ENCODE assay signal across 1 cellular context in genomic region chr18:68714707-68715496, GRCh38.
TF ChIP-seq lines count a peak whose summit lies in the region.

TMX3 (minus strand) TSS chr18:68715108; CDS start chr18:68714981, 127 bp downstream.

TF ChIP-seq in WTC11, 78 proteins besides CTCF, POLR2A, EP300 and RAD21 (continued from another document):
- TF ChIP-seq ATF6 (CRISPR knock-in tag; IDR thresholded peaks at IDR 0.05) (no peak), NFATC4 (CRISPR knock-in tag; IDR thresholded peaks at IDR 0.05) (no peak), AFF4 (CRISPR knock-in tag; IDR thresholded peaks at IDR 0.05; ENCODE audit: borderline replicate concordance) (peak; percentile 98), ATF3 (CRISPR knock-in tag; conservative IDR thresholded peaks at IDR 0.05) (no peak), E2F4 (CRISPR knock-in tag; IDR thresholded peaks at IDR 0.05; ENCODE audit: borderline replicate concordance, low read depth) (no peak), ZNF263 (CRISPR knock-in tag; IDR thresholded peaks at IDR 0.05; ENCODE audit: low read depth) (peak; percentile 76), FOXP1 (CRISPR knock-in tag; IDR thresholded peaks at IDR 0.05; ENCODE audit: borderline replicate concordance) (peak; percentile 88; the same call in 1 of the 2 replicates), IRF2 (CRISPR knock-in tag; IDR thresholded peaks at IDR 0.05; ENCODE audit: borderline replicate concordance, low read depth) (no peak), ZNF219 (CRISPR knock-in tag; IDR thresholded peaks at IDR 0.05; ENCODE audit: borderline replicate concordance) (0 out of 2 replicates have a peak, but pooled peaks have one; percentile 67), PREB (CRISPR knock-in tag; IDR thresholded peaks at IDR 0.05; ENCODE audit: borderline replicate concordance) (no peak), RORB (CRISPR knock-in tag; IDR thresholded peaks at IDR 0.05) (no peak), HMGA2 (CRISPR knock-in tag; IDR thresholded peaks at IDR 0.05) (no peak), ESRRA (CRISPR knock-in tag; IDR thresholded peaks at IDR 0.05; ENCODE audit: borderline replicate concordance) (peak; percentile 82), ZNF317 (CRISPR knock-in tag; IDR thresholded peaks at IDR 0.05; ENCODE audit: borderline replicate concordance, low read depth) (no peak), ZNF425 (CRISPR knock-in tag; conservative IDR thresholded peaks at IDR 0.05) (no peak), ZMAT4 (CRISPR knock-in tag; IDR thresholded peaks at IDR 0.05) (no peak), NR2C2 (CRISPR knock-in tag; IDR thresholded peaks at IDR 0.05) (no peak; the same call in 1 of the 2 replicates), EMX1 (CRISPR knock-in tag; IDR thresholded peaks at IDR 0.05) (no peak), ZNF396 (CRISPR knock-in tag; IDR thresholded peaks at IDR 0.05; ENCODE audit: borderline replicate concordance) (no peak), ZNF121 (CRISPR knock-in tag; IDR thresholded peaks at IDR 0.05) (no peak), NFE2L1 (CRISPR knock-in tag; IDR thresholded peaks at IDR 0.05) (peak; percentile 90; the same call in 1 of the 2 replicates), AR (CRISPR knock-in tag; IDR thresholded peaks at IDR 0.05) (no peak), TCF7 (CRISPR knock-in tag; IDR thresholded peaks at IDR 0.05; ENCODE audit: low read depth) (peak; percentile 8; the same call in 1 of the 2 replicates), ZBTB43 (CRISPR knock-in tag; IDR thresholded peaks at IDR 0.05) (peak; percentile 94), ZNF281 (CRISPR knock-in tag; IDR thresholded peaks at IDR 0.05) (peak; percentile 90), TEAD1 (CRISPR knock-in tag; IDR thresholded peaks at IDR 0.05) (peak; percentile 86), MXD4 (CRISPR knock-in tag; IDR thresholded peaks at IDR 0.05; ENCODE audit: borderline replicate concordance) (no peak), FOXP4 (CRISPR knock-in tag; IDR thresholded peaks at IDR 0.05) (peak; percentile 94), GABPB1 (CRISPR knock-in tag; IDR thresholded peaks at IDR 0.05) (peak; percentile 74), CBFB (CRISPR knock-in tag; IDR thresholded peaks at IDR 0.05; ENCODE audit: low read depth) (0 out of 2 replicates have a peak, but pooled peaks have one; percentile 57)
